1 cellular context compared by ENCODE assay signal in genomic region chr1:160685266-160685665, GRCh38.
TF ChIP-seq lines count a peak whose summit lies in the region.

No MANE protein-coding gene starts in this region.

TF ChIP-seq in GM12878, 131 proteins besides CTCF, POLR2A, EP300 and RAD21:
- TF ChIP-seq SIX5 (IDR thresholded peaks at IDR 0.05; ENCODE audit: low read depth, low read length, severe bottlenecking) = no peak
- TF ChIP-seq MEF2B (IDR thresholded peaks at IDR 0.05; ENCODE audit: partially characterized antibody, poor library complexity, severe bottlenecking) = peak; percentile 59
- 0 out of 2 replicates have a peak, but pooled peaks have one; percentile 27 for TF ChIP-seq ZNF687 (IDR thresholded peaks at IDR 0.05)
TF ChIP-seq in GM12878: peak in this region for 2.
